20 cellular contexts compared by ENCODE assay signal in the genomic region with DNA sequence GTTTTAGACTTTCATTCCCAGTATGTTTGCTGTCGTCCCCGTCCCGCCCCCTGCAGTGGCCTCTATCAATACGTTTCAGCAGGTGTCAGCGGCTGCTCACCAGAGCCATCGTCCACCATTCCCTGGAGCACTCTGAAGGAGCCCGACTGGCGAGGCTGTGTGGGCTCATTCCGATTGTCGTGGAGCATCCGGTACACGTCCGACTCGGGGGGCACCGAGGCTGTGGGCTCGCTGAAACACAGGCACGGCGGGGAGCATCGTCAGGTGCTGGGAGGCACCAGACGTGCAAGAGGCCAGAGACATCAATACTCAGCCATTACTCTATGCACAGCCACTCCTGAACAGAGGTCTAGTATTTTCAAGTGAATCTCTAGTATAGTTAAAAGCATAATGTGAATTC. TPM values are rescaled to one million over a fixed set of nuclear protein-coding genes. Genes with fewer than 3 reads are reported as not detected.
DNase-seq lines count a peak whose midpoint lies in the region; ATAC-seq, FAIRE-seq and TF ChIP-seq lines count a peak whose summit lies in the region.
"Had no signal": no experiment of that assay in that cellular context is flagged by ENCODE, and none has a peak within 500 bp of the region (broad histone marks: within the 10 kb centered on the region; RNA-seq: fewer than 3 reads in every experiment).

No MANE protein-coding gene starts in this region.

- H3K4me2 ChIP-seq in HepG2 (ENCODE audit: low read depth, low read length) (no peak overlapping the region), neuronal stem cell (ENCODE audit: insufficient read depth, low read length, poor library complexity, severe bottlenecking) (no peak overlapping the region)

- H3K4me1 ChIP-seq in HepG2 (ENCODE audit: insufficient read depth, low read length) (peaks cover 44% of the 10 kb centered on the region), right lobe of liver (peaks cover 0 to 1% (median 0%) of the 10 kb centered on the region in 4 donors), neuronal stem cell (ENCODE audit: control insufficient read depth in 2 of 2, insufficient read depth in 1 of 2, low read depth in 1 of 2, low read length in 2 of 2) (no peaks in the 10 kb centered on the region), skeletal muscle tissue (ENCODE audit: control insufficient read depth in 3 of 3, insufficient read depth in 3 of 3, low read length in 3 of 3) (peaks cover 30 to 71% (median 42%) of the 10 kb centered on the region in 3 donors)

- no peak overlapping the region for H3K27ac ChIP-seq in HepG2 (ENCODE audit: extremely low read length, insufficient read depth, low read length)
- H3K27ac ChIP-seq in right lobe of liver = no peak overlapping the region
- H3K27ac ChIP-seq in neuronal stem cell (replicated peaks; ENCODE audit: low read length) = no peak overlapping the region
- peak overlapping the region; percentile 90 for H3K27ac ChIP-seq in skeletal muscle tissue (ENCODE audit: low read depth, low read length)
- H3K27ac ChIP-seq: GM23248 had no signal

- no peak for ATAC-seq in HepG2
- ATAC-seq in right lobe of liver = no peak
- ATAC-seq in HG03095 (IDR thresholded peaks at IDR 0.05; ENCODE audit: unreplicated experiment) = no peak

- H3K79me1 ChIP-seq in neuronal stem cell (ENCODE audit: low read depth, low read length) = no peaks in the 10 kb centered on the region

- no peak for TF ChIP-seq POLR2A in HepG2 (IDR thresholded peaks at IDR 0.05; ENCODE audit: insufficient read depth in 1 of 2, low read depth in 2 of 2, low read length in 2 of 2)
- TF ChIP-seq POLR2A in right lobe of liver (IDR thresholded peaks at IDR 0.05) = no peak

- no peak for DNase-seq in HepG2 (ENCODE audit: low spot score)
- DNase-seq in right lobe of liver = no peak
- no peak for DNase-seq in neuronal stem cell (ENCODE audit: low spot score)
- no peak for DNase-seq in LoVo (ENCODE audit: low spot score)
- DNase-seq in inferior parietal cortex (ENCODE audit: extremely low spot score) = no peak
- DNase-seq: DMS153, GM23248, H9, KG1, MM.1S, NCI-H2029 treated with DMSO at 0.1 percent for 48 hours, NCI-H2227 treated with DMSO at 0.1 percent for 48 hours, NCI-H69, Right ventricle myocardium superior, RPMI8226 had no signal

- no peak overlapping the region for H2BK12ac ChIP-seq in neuronal stem cell (ENCODE audit: low read length)

- H2AFZ ChIP-seq in HepG2 (ENCODE audit: low read length) (no peak overlapping the region), neuronal stem cell (ENCODE audit: low read length) (no peak overlapping the region)
- H2AFZ ChIP-seq: GM23248 had no signal

- intact Hi-C loops in HepG2 (cut with micrococcal nuclease; ENCODE audit: unreplicated experiment) (no loop called here), right lobe of liver (cut with DNase I) (no loop called here)

- no peak overlapping the region for H2BK5ac ChIP-seq in neuronal stem cell (ENCODE audit: low read length)

- no peak overlapping the region for H4K8ac ChIP-seq in neuronal stem cell (ENCODE audit: low read depth, low read length)

- H2AK5ac ChIP-seq in neuronal stem cell (ENCODE audit: low read depth, low read length) = no peak overlapping the region

- no peak for TF ChIP-seq CTCF in HepG2 (CRISPR knock-in tag; IDR thresholded peaks at IDR 0.05)
- no peak for TF ChIP-seq CTCF in right lobe of liver (IDR thresholded peaks at IDR 0.05)

- no peaks in the 10 kb centered on the region for H3K36me3 ChIP-seq in HepG2 (replicated peaks in 1 of 2; ENCODE audit: control insufficient read depth in 1 of 2, insufficient read depth in 2 of 2, low read length in 2 of 2)
- no peaks in the 10 kb centered on the region for H3K36me3 ChIP-seq in right lobe of liver
- no peaks in the 10 kb centered on the region for H3K36me3 ChIP-seq in neuronal stem cell (replicated peaks in 1 of 2; ENCODE audit: control insufficient read depth in 2 of 2, insufficient read depth in 2 of 2, low read length in 2 of 2)
- peaks cover 14 to 34% (median 22%) of the 10 kb centered on the region in 3 donors for H3K36me3 ChIP-seq in skeletal muscle tissue (ENCODE audit: control insufficient read depth in 3 of 3, insufficient read depth in 3 of 3, low read length in 3 of 3)

- no peaks in the 10 kb centered on the region for H3K27me3 ChIP-seq in HepG2 (ENCODE audit: control insufficient read depth in 1 of 2, insufficient read depth in 2 of 2, low read length in 2 of 2)
- H3K27me3 ChIP-seq in right lobe of liver = no peaks in the 10 kb centered on the region
- H3K27me3 ChIP-seq in neuronal stem cell (ENCODE audit: control insufficient read depth in 3 of 3, insufficient read depth in 3 of 3, low read depth in 1 of 3, low read length in 3 of 3) = peaks cover 0 to 3% (median 0%) of the 10 kb centered on the region in 3 experiments
- H3K27me3 ChIP-seq in skeletal muscle tissue (ENCODE audit: control insufficient read depth in 3 of 3, insufficient read depth in 3 of 3, low read length in 3 of 3) = no peaks in the 10 kb centered on the region

- no peaks in the 10 kb centered on the region for H4K20me1 ChIP-seq in HepG2 (ENCODE audit: insufficient read depth, low read length)

- BruUV-seq in HepG2 (replicated peaks; lab: Mats Ljungman, UMichigan) = no TSS peak

- CTCF ChIA-PET in HepG2 (lab: Yijun Ruan, JAX; ENCODE audit: low intra/inter-chr PET ratio, low total read pairs) = no interaction called here

- H2BK15ac ChIP-seq in neuronal stem cell (ENCODE audit: low read length) = no peak overlapping the region

- TF ChIP-seq EP300 in HepG2 (IDR thresholded peaks at IDR 0.05; ENCODE audit: low read depth in 2 of 2, low read length in 2 of 2) (no peak), HepG2 (CRISPR knock-in tag; IDR thresholded peaks at IDR 0.05; ENCODE audit: borderline replicate concordance) (no peak)

- no peaks in the 10 kb centered on the region for H3K79me2 ChIP-seq in HepG2 (ENCODE audit: insufficient read depth, low read length)

- H2BK120ac ChIP-seq in neuronal stem cell (ENCODE audit: low read depth, low read length) = no peak overlapping the region

- WGBS in HepG2 (ENCODE audit: low lambda C conversion rate) = 85% methylated on average over 19 of the region's 20 CpGs
- WGBS in right lobe of liver (ENCODE audit: insufficient coverage, low coverage, low lambda C conversion rate, missing lambda C conversion rate) = 93% methylated on average over 20 of the region's 20 CpGs
- no CpG with 5 or more reads among the region's 20 CpGs for WGBS in neuronal stem cell (ENCODE audit: extremely low coverage in 2 of 2, insufficient read length in 2 of 2, insufficient replicate concordance in 1 of 2), 2 donors

- no peak for TF ChIP-seq RAD21 in HepG2 (CRISPR knock-in tag; IDR thresholded peaks at IDR 0.05)

- no peaks in the 10 kb centered on the region for H3K9me3 ChIP-seq in HepG2 (ENCODE audit: low read length)
- no peaks in the 10 kb centered on the region for H3K9me3 ChIP-seq in right lobe of liver
- peaks cover 0 to 2% of the 10 kb centered on the region in 2 donors for H3K9me3 ChIP-seq in neuronal stem cell (replicated peaks in 1 of 2; ENCODE audit: control insufficient read depth in 2 of 2, insufficient read depth in 1 of 2, low read depth in 1 of 2, low read length in 2 of 2)
- no peaks in the 10 kb centered on the region for H3K9me3 ChIP-seq in skeletal muscle tissue (ENCODE audit: control insufficient read depth in 3 of 3, low read length in 3 of 3)

- peak overlapping the region; percentile 62 for H3K23ac ChIP-seq in neuronal stem cell (ENCODE audit: low read depth, low read length, poor library complexity)

- in situ Hi-C loops in HepG2 (cut with HindIII; ENCODE audit: extremely low pct_ligation_motif_present, low pct_unique_long_range_greater_than_20kb) = no loop called here

- H3K4me3 ChIP-seq in HepG2 (replicated peaks in 1 of 3; ENCODE audit: insufficient read depth in 1 of 3, low read depth in 2 of 3, low read length in 3 of 3) (no peak overlapping the region), right lobe of liver (no peak overlapping the region), neuronal stem cell (ENCODE audit: low read length in 2 of 2) (no peak overlapping the region), skeletal muscle tissue (ENCODE audit: low read length in 3 of 3) (no peak overlapping the region)
- H3K4me3 ChIP-seq: GM23248 had no signal

- no peak overlapping the region for H3K9ac ChIP-seq in HepG2 (ENCODE audit: insufficient read depth, low read depth, low read length)
- H3K9ac ChIP-seq in neuronal stem cell (ENCODE audit: low read depth, low read length, poor library complexity) = peak overlapping the region; percentile 22
- no peak overlapping the region for H3K9ac ChIP-seq in skeletal muscle tissue (ENCODE audit: low read depth in 1 of 3, low read length in 3 of 3)
- H3K9ac ChIP-seq: GM23248 had no signal

- no peak overlapping the region for H3K14ac ChIP-seq in neuronal stem cell (ENCODE audit: low read length)

- no peak overlapping the region for H4K91ac ChIP-seq in neuronal stem cell (ENCODE audit: low read depth, low read length, poor library complexity)

- POLR2A ChIA-PET in HepG2 (lab: Yijun Ruan, JAX) = no interaction called here

- FAIRE-seq in HepG2 (lab: Jason Lieb, UNC) = no peak
- FAIRE-seq: GM18507, HTR-8/SVneo had no signal

- no peak overlapping the region for H3K4ac ChIP-seq in neuronal stem cell (ENCODE audit: low read length)

- no peak overlapping the region for H3K18ac ChIP-seq in neuronal stem cell (ENCODE audit: low read length)

RNA-seq across cellular contexts. Expression of gene PDLIM3, which starts 28.9 kb away (rescaled TPM):
- total RNA-seq in HepG2 (2016; rRNA removed; fragmentation: Illumina TruSeq; extraction: Trizol) (5.9 and 6.3 TPM in 2 replicates), right lobe of liver (10 to 100 TPM in 2 of 6 experiments, 1 to 10 TPM in 4; 1.8 to 23.7 (median 6.1) TPM), skeletal muscle tissue (415 TPM)
- 2.5 and 3.1 TPM in 2 replicates for total RNA-seq in HepG2 (2016; cell fraction: cytosol; rRNA removed; fragmentation: Illumina TruSeq; extraction: Trizol; ENCODE audit: low read depth)
- total RNA-seq in HepG2 (2016; cell fraction: insoluble cytoplasmic fraction; rRNA removed; fragmentation: Illumina TruSeq; extraction: Trizol) = 6.4 and 8.1 TPM in 2 replicates
- 5.3 TPM in 2 replicates for total RNA-seq in HepG2 (2016; cell fraction: membrane; rRNA removed; fragmentation: Illumina TruSeq; extraction: Trizol)
- 5.3 and 5.9 TPM in 2 replicates for total RNA-seq in HepG2 (2016; cell fraction: nucleus; rRNA removed; fragmentation: Illumina TruSeq; extraction: Trizol)
- polyA plus RNA-seq in HepG2 (2011; rRNA removed) = 14.0 and 14.8 TPM in 2 replicates
- polyA plus RNA-seq in HepG2 (2011; cell fraction: cytosol; rRNA removed) = 14.0 and 16.0 TPM in 2 replicates
- 10.4 and 14.3 TPM in 2 replicates for polyA plus RNA-seq in HepG2 (2011; cell fraction: nucleus; rRNA removed)
- 3.0 and 13.6 TPM in 2 replicates for polyA plus RNA-seq in HepG2 (2012)
- polyA plus RNA-seq in HepG2 (2016; cell fraction: cytosol; fragmentation: Illumina TruSeq; extraction: Trizol; ENCODE audit: low read depth) = 3.0 and 3.2 TPM in 2 replicates
- 7.6 and 8.1 TPM in 2 replicates for polyA plus RNA-seq in HepG2 (2016; cell fraction: insoluble cytoplasmic fraction; fragmentation: Illumina TruSeq; extraction: Trizol; ENCODE audit: low read depth)
- polyA plus RNA-seq in HepG2 (2016; cell fraction: membrane; fragmentation: Illumina TruSeq; extraction: Trizol; ENCODE audit: low read depth) = 3.8 and 4.4 TPM in 2 replicates
- 4.3 and 4.8 TPM in 2 replicates for polyA plus RNA-seq in HepG2 (2016; cell fraction: nucleus; fragmentation: Illumina TruSeq; extraction: Trizol; ENCODE audit: insufficient read depth, low read depth)
- 6.4 and 20.2 TPM in 2 replicates for polyA minus RNA-seq in HepG2 (2011; rRNA and poly(A)+ RNA removed; ENCODE audit: low replicate concordance)
- 8.4 and 8.7 TPM in 2 replicates for polyA minus RNA-seq in HepG2 (2011; cell fraction: cytosol; rRNA and poly(A)+ RNA removed)
- polyA minus RNA-seq in HepG2 (2011; cell fraction: nucleus; rRNA and poly(A)+ RNA removed) = 17.7 and 18.2 TPM in 2 replicates
- 8.0 TPM for polyA plus RNA-seq in neuronal stem cell (2013, experiment 1 of 2)
- 7.3 TPM for polyA plus RNA-seq in neuronal stem cell (2013, experiment 2 of 2)
- total RNA-seq: GM23248 had no signal

RNA-seq across cellular contexts. Expression of gene CCDC110, which starts 34.9 kb away (rescaled TPM):
- total RNA-seq in HepG2 (2016; rRNA removed; fragmentation: Illumina TruSeq; extraction: Trizol) = not detected in 2 replicates
- not detected in 2 replicates for total RNA-seq in HepG2 (2016; cell fraction: cytosol; rRNA removed; fragmentation: Illumina TruSeq; extraction: Trizol; ENCODE audit: low read depth)
- total RNA-seq in HepG2 (2016; cell fraction: insoluble cytoplasmic fraction; rRNA removed; fragmentation: Illumina TruSeq; extraction: Trizol) = not detected in 2 replicates
- not detected in 2 replicates for total RNA-seq in HepG2 (2016; cell fraction: membrane; rRNA removed; fragmentation: Illumina TruSeq; extraction: Trizol)
- not detected in 2 replicates for total RNA-seq in HepG2 (2016; cell fraction: nucleus; rRNA removed; fragmentation: Illumina TruSeq; extraction: Trizol)
- polyA plus RNA-seq in HepG2 (2011; rRNA removed) = not detected in 2 replicates
- polyA plus RNA-seq in HepG2 (2011; cell fraction: cytosol; rRNA removed) = 0.06 TPM in 1 of 2 replicates, not detected in the other
- polyA plus RNA-seq in HepG2 (2011; cell fraction: nucleus; rRNA removed) = not detected in 2 replicates
- 0.16 and 0.35 TPM in 2 replicates for polyA plus RNA-seq in HepG2 (2012)
- not detected in 2 replicates for polyA plus RNA-seq in HepG2 (2016; cell fraction: cytosol; fragmentation: Illumina TruSeq; extraction: Trizol; ENCODE audit: low read depth)
- not detected in 2 replicates for polyA plus RNA-seq in HepG2 (2016; cell fraction: insoluble cytoplasmic fraction; fragmentation: Illumina TruSeq; extraction: Trizol; ENCODE audit: low read depth)
- polyA plus RNA-seq in HepG2 (2016; cell fraction: membrane; fragmentation: Illumina TruSeq; extraction: Trizol; ENCODE audit: low read depth) = not detected in 2 replicates
- not detected in 2 replicates for polyA plus RNA-seq in HepG2 (2016; cell fraction: nucleus; fragmentation: Illumina TruSeq; extraction: Trizol; ENCODE audit: insufficient read depth, low read depth)
- polyA minus RNA-seq in HepG2 (2011; rRNA and poly(A)+ RNA removed; ENCODE audit: low replicate concordance) = not detected in 2 replicates
- not detected in 2 replicates for polyA minus RNA-seq in HepG2 (2011; cell fraction: cytosol; rRNA and poly(A)+ RNA removed)
- polyA minus RNA-seq in HepG2 (2011; cell fraction: nucleus; rRNA and poly(A)+ RNA removed) = not detected in 2 replicates
- 1 to 10 TPM in 1 of 6 experiments, under 1 TPM in 5; 0.39 to 1.4 (median 0.46) TPM for total RNA-seq in right lobe of liver
- 2.2 TPM for polyA plus RNA-seq in neuronal stem cell (2013, experiment 1 of 2)
- polyA plus RNA-seq in neuronal stem cell (2013, experiment 2 of 2) = 2.0 TPM
- total RNA-seq in skeletal muscle tissue = 0.52 TPM
- polyA plus RNA-seq: BJ had no signal

Comparison
In these comparisons a context has a peak if more than half of its experiments do, and no peak if none do; other contexts are left out.
1. RNA of gene PDLIM3, which starts 28.9 kb away (total RNA-seq): 415 TPM in skeletal muscle tissue (single experiment); 1.8 to 23.7 TPM in right lobe of liver and 2.5 to 8.1 TPM in HepG2; every median in the first group is over 10 times any median in the second.